In genomic region chr3:9792405-9793160, GRCh38 we compare ENCODE assay signal across 1 cellular context.
TF ChIP-seq lines count a peak whose summit lies in the region.

TSS of gene ARPC4 (plus strand) at chr3:9793082. CDS start at chr3:9793122, 40 bp downstream.
TSS of gene TADA3 (minus strand) at chr3:9792473. CDS start at chr3:9791466, 1,007 bp downstream.

TF ChIP-seq in HEK293, 187 proteins besides CTCF, POLR2A, EP300 and RAD21 (continued from another document):
- TF ChIP-seq ZNF518A (tag by site-specific recombination; conservative IDR thresholded peaks at IDR 0.05; ENCODE audit: low read depth): peak; percentile 84
- no peak for TF ChIP-seq ZNF302 (tag by site-specific recombination; IDR thresholded peaks at IDR 0.05; ENCODE audit: low read depth)
- TF ChIP-seq ZEB2 (tag by site-specific recombination; IDR thresholded peaks at IDR 0.05): peak; percentile 81
- peak; percentile 74 for TF ChIP-seq ZNF324 (tag by site-specific recombination; IDR thresholded peaks at IDR 0.05)
- peak; percentile 64 for TF ChIP-seq KLF16 (tag by site-specific recombination; IDR thresholded peaks at IDR 0.05)
- TF ChIP-seq ZNF16 (tag by site-specific recombination; IDR thresholded peaks at IDR 0.05; ENCODE audit: low read depth): no peak
- TF ChIP-seq ZNF701 (tag by site-specific recombination; IDR thresholded peaks at IDR 0.05): no peak
- TF ChIP-seq ZNF558 (tag by site-specific recombination; IDR thresholded peaks at IDR 0.05): 0 out of 2 replicates have a peak, but pooled peaks have one; percentile 28
- no peak for TF ChIP-seq ZNF211 (tag by site-specific recombination; IDR thresholded peaks at IDR 0.05; ENCODE audit: low read depth)
- peak; percentile 71; the same call in 1 of the 2 replicates for TF ChIP-seq ZSCAN30 (tag by site-specific recombination; IDR thresholded peaks at IDR 0.05)
- peak; percentile 94 for TF ChIP-seq KLF1 (tag by site-specific recombination; IDR thresholded peaks at IDR 0.05)
- peak; percentile 95 for TF ChIP-seq SP2 (tag by site-specific recombination; IDR thresholded peaks at IDR 0.05)
- TF ChIP-seq ZNF843 (tag by site-specific recombination; IDR thresholded peaks at IDR 0.05): no peak; the same call in none of the 2 replicates
- TF ChIP-seq EGR2 (tag by site-specific recombination; IDR thresholded peaks at IDR 0.05; ENCODE audit: low read depth): peak; percentile 97
- no peak for TF ChIP-seq MZF1 (tag by site-specific recombination; IDR thresholded peaks at IDR 0.05; ENCODE audit: borderline replicate concordance)
- no peak for TF ChIP-seq ZNF433 (tag by site-specific recombination; IDR thresholded peaks at IDR 0.05; ENCODE audit: low read depth)
- TF ChIP-seq ZBTB20 (tag by site-specific recombination; IDR thresholded peaks at IDR 0.05): peak; percentile 72
- no peak for TF ChIP-seq ZNF266 (tag by site-specific recombination; IDR thresholded peaks at IDR 0.05; ENCODE audit: low read depth)
- peak; percentile 99 for TF ChIP-seq ELK4 (IDR thresholded peaks at IDR 0.05; ENCODE audit: borderline replicate concordance, low read depth, low read length)
- no peak for TF ChIP-seq ZNF404 (tag by site-specific recombination; IDR thresholded peaks at IDR 0.05)
- peak; percentile 59; the same call in 1 of the 2 replicates for TF ChIP-seq ZNF639 (tag by site-specific recombination; IDR thresholded peaks at IDR 0.05)
- 0 out of 2 replicates have a peak, but pooled peaks have one; percentile 0 for TF ChIP-seq OSR2 (tag by site-specific recombination; IDR thresholded peaks at IDR 0.05)
- 0 out of 2 replicates have a peak, but pooled peaks have one; percentile 16 for TF ChIP-seq ZNF600 (tag by site-specific recombination; IDR thresholded peaks at IDR 0.05)
- no peak for TF ChIP-seq ATF2 (tag by site-specific recombination; IDR thresholded peaks at IDR 0.05; ENCODE audit: low read depth)
- TF ChIP-seq ZNF510 (tag by site-specific recombination; IDR thresholded peaks at IDR 0.05; ENCODE audit: insufficient replicate concordance): no peak
- peak; percentile 89 for TF ChIP-seq KLF8 (tag by site-specific recombination; IDR thresholded peaks at IDR 0.05)
- peak; percentile 76 for TF ChIP-seq ZIC2 (tag by site-specific recombination; IDR thresholded peaks at IDR 0.05)
- TF ChIP-seq ZSCAN5A (tag by site-specific recombination; IDR thresholded peaks at IDR 0.05): no peak
- TF ChIP-seq KLF9 (tag by site-specific recombination; IDR thresholded peaks at IDR 0.05; ENCODE audit: low read depth): peak; percentile 95
- TF ChIP-seq ZBTB17 (tag by site-specific recombination; IDR thresholded peaks at IDR 0.05): peak; percentile 64
- no peak for TF ChIP-seq ZNF10 (tag by site-specific recombination; IDR thresholded peaks at IDR 0.05)
